In the genomic region with DNA sequence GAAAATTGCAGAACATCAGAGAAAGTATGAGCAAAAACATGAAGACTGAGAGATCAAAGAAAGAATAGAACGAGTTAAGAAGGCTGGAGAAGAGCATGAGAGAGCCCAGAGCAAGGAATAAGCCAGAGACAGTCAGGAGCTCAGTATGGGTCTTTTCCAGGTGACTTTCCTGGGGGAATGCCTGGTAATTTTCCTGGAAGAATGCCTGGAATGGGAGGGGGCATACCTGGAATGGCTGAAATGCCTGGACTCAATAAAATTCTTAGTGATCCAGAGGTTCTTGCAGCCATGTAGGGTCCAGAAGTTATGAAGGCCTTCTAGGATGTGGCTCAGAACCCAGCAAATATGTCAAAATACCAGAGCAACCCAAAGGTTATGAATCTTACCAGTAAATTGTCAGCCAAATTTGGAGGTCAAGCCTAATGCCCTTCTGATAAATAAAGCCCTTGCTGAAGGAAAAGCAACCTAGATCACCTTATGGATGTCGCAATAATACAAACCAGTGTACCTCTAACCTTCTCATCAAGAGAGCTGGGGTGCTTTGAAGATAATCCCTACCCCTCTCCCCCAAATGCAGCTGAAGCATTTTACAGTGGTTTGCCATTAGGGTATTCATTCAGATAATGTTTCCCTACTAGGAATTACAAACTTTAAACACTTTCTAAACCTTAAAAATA, we compare ENCODE assay signal across 1 cellular context. TPM values are rescaled to one million over a fixed set of nuclear protein-coding genes. Genes with fewer than 3 reads are reported as not detected.
"Had no signal": no experiment of that assay in that cellular context is flagged by ENCODE, and none has a peak within 500 bp of the region (broad histone marks: within the 10 kb centered on the region; RNA-seq: fewer than 3 reads in every experiment).

No MANE protein-coding gene starts in this region.

RNA-seq across cellular contexts. Expression of a gene that starts 59.7 kb away (rescaled TPM):
- total RNA-seq: ascending aorta had no signal
